Comparison of ENCODE assay signal across 18 cellular contexts in the genomic region with DNA sequence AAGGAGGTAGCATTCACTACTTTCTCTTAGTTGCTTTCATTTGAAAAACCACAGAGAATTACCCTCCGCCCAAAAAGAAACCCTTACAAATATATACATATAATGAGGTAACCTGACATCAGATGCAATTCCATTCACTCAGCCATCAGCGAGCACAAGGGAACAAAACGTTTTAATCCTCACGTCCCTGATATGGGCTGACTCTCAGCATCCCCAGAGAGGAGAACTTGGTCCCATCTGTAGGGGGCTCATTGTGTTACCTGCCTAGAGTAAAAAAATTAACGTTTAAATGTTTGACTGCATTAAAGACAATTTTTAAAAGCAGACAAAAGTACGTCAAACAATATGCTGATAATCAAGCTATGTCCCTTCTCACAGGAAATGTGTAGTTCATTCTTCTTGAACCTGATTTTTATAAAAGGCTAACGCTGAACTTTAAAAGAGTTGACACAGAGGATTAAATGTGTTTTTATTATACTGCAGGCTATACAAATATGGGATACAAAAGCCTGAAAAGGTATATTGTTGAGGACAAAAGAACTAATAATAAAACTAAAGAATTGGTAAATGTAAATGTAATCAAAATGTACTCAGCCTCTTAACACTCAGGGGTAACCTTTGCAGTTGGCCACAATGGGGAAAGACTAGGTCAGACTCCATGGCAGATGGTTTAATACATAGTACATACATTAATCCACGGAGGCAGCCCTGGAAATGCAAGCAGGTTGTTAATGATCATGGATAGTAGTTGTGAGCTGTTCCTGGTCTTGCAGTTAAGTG. TPM values are rescaled to one million over a fixed set of nuclear protein-coding genes. Genes with fewer than 3 reads are reported as not detected.
A peak's percentile ranks its signal among the peaks of the same experiment; 100 is the strongest.
DNase-seq lines count a peak whose midpoint lies in the region; ATAC-seq and TF ChIP-seq lines count a peak whose summit lies in the region.
"Had no signal": no experiment of that assay in that cellular context is flagged by ENCODE, and none has a peak within 500 bp of the region (broad histone marks: within the 10 kb centered on the region; RNA-seq: fewer than 3 reads in every experiment).

No MANE protein-coding gene starts in this region.

- intact Hi-C loops in PC-3 (cut with micrococcal nuclease), result no loop called here

- H3K4me3 ChIP-seq in HAP-1 (no peak overlapping the region), PC-3 (ENCODE audit: low read length) (no peak overlapping the region)
- H3K4me3 ChIP-seq: BLaER1, SJSA1 had no signal

- H3K27me3 ChIP-seq in HAP-1 (ENCODE audit: low read depth) (no peaks in the 10 kb centered on the region), PC-3 (ENCODE audit: low read length) (peaks cover 40% of the 10 kb centered on the region; the same call in 1 of the 2 replicates)
- H3K27me3 ChIP-seq: BLaER1, SJSA1 had no signal

- H3K4me2 ChIP-seq in PC-3 (ENCODE audit: low read length), result no peak overlapping the region
- H3K4me2 ChIP-seq: BLaER1 had no signal

- no peak overlapping the region for H2AFZ ChIP-seq in PC-3 (ENCODE audit: low read length)

- H3K36me3 Mint-ChIP-seq in neural crest cell (ENCODE audit: low read depth), result peaks cover 14% of the 10 kb centered on the region
- H3K36me3 Mint-ChIP-seq: CD4-positive, CD25-positive, alpha-beta regulatory T cell had no signal

- in situ Hi-C loops in HAP-1 (cut with MboI; ENCODE audit: low sequenced_read_pairs), result no loop called here

- H3K36me3 ChIP-seq in HAP-1 (replicated peaks), result no peaks in the 10 kb centered on the region
- H3K36me3 ChIP-seq in PC-3 (ENCODE audit: low read depth, low read length), result no peaks in the 10 kb centered on the region
- H3K36me3 ChIP-seq: BLaER1, SJSA1 had no signal

- BruUV-seq in PC-3 (replicated peaks; lab: Mats Ljungman, UMichigan), result no TSS peak

- H3K27ac ChIP-seq in PC-3 (ENCODE audit: low read length), result no peak overlapping the region
- H3K27ac ChIP-seq: BLaER1, SJSA1 had no signal

- no peaks in the 10 kb centered on the region for H3K9me3 ChIP-seq in HAP-1
- H3K9me3 ChIP-seq in PC-3 (ENCODE audit: low read length), result no peaks in the 10 kb centered on the region
- H3K9me3 ChIP-seq: BLaER1, SJSA1 had no signal

- H3K79me2 ChIP-seq in PC-3 (ENCODE audit: low read length), result no peaks in the 10 kb centered on the region

- no peaks in the 10 kb centered on the region for H3K27me3 Mint-ChIP-seq in neural crest cell (ENCODE audit: low read depth)

- H3K9ac ChIP-seq in PC-3 (ENCODE audit: low read length), result no peak overlapping the region
- H3K9ac ChIP-seq: BLaER1 had no signal

- H3K4me1 Mint-ChIP-seq in neural crest cell, result peaks cover 19% of the 10 kb centered on the region
- H3K4me1 Mint-ChIP-seq: CD4-positive, CD25-positive, alpha-beta regulatory T cell had no signal

- CTCF ChIA-PET in PC-3 (lab: Charles Lee), result no interaction called here

- POLR2A ChIA-PET in PC-3 (lab: Charles Lee; ENCODE audit: unreplicated experiment), result no interaction called here

- H3K27ac Mint-ChIP-seq in neural crest cell (ENCODE audit: unreplicated experiment), result peak overlapping the region; percentile 30
- H3K27ac Mint-ChIP-seq: CD4-positive, CD25-positive, alpha-beta regulatory T cell; T-helper 2 cell treated with Interferon-gamma antibody and Interleukin-4, amounts not matched to agents 5 μg/mL and 100 μg/mL, for 36 hours had no signal

- no peaks in the 10 kb centered on the region for H3K9me3 Mint-ChIP-seq in neural crest cell
- H3K9me3 Mint-ChIP-seq: T-helper 2 cell treated with Interferon-gamma antibody and Interleukin-4, amounts not matched to agents 5 μg/mL and 100 μg/mL, for 36 hours had no signal

- H3K4me1 ChIP-seq in HAP-1 (peaks cover 31% of the 10 kb centered on the region), PC-3 (ENCODE audit: insufficient read depth, low read length) (no peaks in the 10 kb centered on the region)
- H3K4me1 ChIP-seq: SJSA1 had no signal

- H3K9me2 ChIP-seq in PC-3 (replicated peaks; ENCODE audit: low read length), result no peaks in the 10 kb centered on the region

- TF ChIP-seq CTCF in neural crest cell (conservative IDR thresholded peaks at IDR 0.05), result no peak
- no peak for TF ChIP-seq CTCF in PC-3 (conservative IDR thresholded peaks at IDR 0.05; ENCODE audit: low read depth, low read length)

- H4K20me1 ChIP-seq in PC-3 (ENCODE audit: low read length), result no peaks in the 10 kb centered on the region
- H4K20me1 ChIP-seq: BLaER1 had no signal

- DNase-seq in DMS153 (lab: John Stamatoyannopoulos, UW) (peak; percentile 86), HAP-1 (ENCODE audit: low spot score in 2 of 2) (peak; percentile 77 to 95), NCI-H748 (lab: John Stamatoyannopoulos, UW; ENCODE audit: unreplicated experiment) (peak; percentile 94), neural crest cell (ENCODE audit: low read depth, low spot score) (no peak), NCI-H524 treated with DMSO at 0.1 percent for 48 hours (lab: John Stamatoyannopoulos, UW) (no peak), PC-3 (no peak), NCI-H2171 treated with DMSO at 0.1 percent for 48 hours (lab: John Stamatoyannopoulos, UW) (no peak)
- DNase-seq: Karpas-422, NCI-H1092, NCI-H1417 treated with DMSO at 0.1 percent for 48 hours, NCI-H187 treated with DMSO at 0.1 percent for 48 hours, Right ventricle myocardium superior, RPMI8226 had no signal

- no peaks in the 10 kb centered on the region for H3F3A ChIP-seq in PC-3 (ENCODE audit: low read length, unreplicated experiment)

- H3K4me3 Mint-ChIP-seq in neural crest cell, result no peak overlapping the region
- H3K4me3 Mint-ChIP-seq: CD4-positive, CD25-positive, alpha-beta regulatory T cell; T-helper 2 cell treated with Interferon-gamma antibody and Interleukin-4, amounts not matched to agents 5 μg/mL and 100 μg/mL, for 36 hours had no signal

- ATAC-seq in PC-3, result no peak
- ATAC-seq: HepG2 had no signal

RNA-seq across cellular contexts. Expression of gene SOBP, which starts 57.3 kb away (rescaled TPM):
- total RNA-seq in neural crest cell, result 23.0 and 24.0 TPM in 2 replicates
- total RNA-seq in PC-3 (2014; rRNA removed), result 0.15 and 0.17 TPM in 2 replicates
- total RNA-seq: CD4-positive, CD25-positive, alpha-beta regulatory T cell had no signal

Comparison
In these comparisons a context has a peak if more than half of its experiments do, and no peak if none do; other contexts are left out.
1. DNase-seq: peak in DMS153 (single experiment), HAP-1 (2 of 2) and NCI-H748 (single experiment); none in neural crest cell (single experiment), NCI-H524 treated with DMSO at 0.1 percent for 48 hours (single experiment), PC-3 (single experiment) and NCI-H2171 treated with DMSO at 0.1 percent for 48 hours (single experiment).
2. RNA of gene SOBP, which starts 57.3 kb away (total RNA-seq): 23.0 to 24.0 TPM in neural crest cell; 0.15 to 0.17 TPM in PC-3; every median in the first group is over 10 times any median in the second.